8 cellular contexts compared by ENCODE assay signal in the genomic region with DNA sequence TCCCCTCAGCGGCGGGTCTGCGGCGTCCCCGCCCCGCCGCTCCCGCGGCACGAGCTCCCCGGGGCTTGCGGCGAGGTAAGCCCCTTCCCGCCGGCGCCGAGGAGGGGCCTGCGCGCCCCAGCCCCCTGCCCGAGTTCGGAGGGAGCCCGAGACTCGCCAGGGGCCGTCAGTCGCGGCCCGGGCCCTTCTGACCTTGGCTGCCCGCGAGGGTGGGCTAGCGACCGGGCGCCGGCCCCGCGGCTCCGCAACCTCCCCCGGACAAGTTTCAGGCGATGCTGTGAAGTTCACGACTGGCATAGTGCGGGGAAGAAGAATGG. TPM values are rescaled to one million over a fixed set of nuclear protein-coding genes. Genes with fewer than 3 reads are reported as not detected.
A peak's percentile ranks its signal among the peaks of the same experiment; 100 is the strongest.
DNase-seq lines count a peak whose midpoint lies in the region; TF ChIP-seq lines count a peak whose summit lies in the region.

No MANE protein-coding gene starts in this region.

- H3K9ac ChIP-seq in adipocyte (ENCODE audit: low read length) = peak overlapping the region; percentile 78

- H3K9me3 ChIP-seq in HEK293 (ENCODE audit: control insufficient read depth, insufficient read depth, low read depth, low read length) = no peaks in the 10 kb centered on the region
- H3K9me3 ChIP-seq in adipocyte (ENCODE audit: control insufficient read depth, low read length) = no peaks in the 10 kb centered on the region
- no peaks in the 10 kb centered on the region for H3K9me3 ChIP-seq in testis

- intact Hi-C loops in testis (cut with DNase I; ENCODE audit: low total_unique reads) = no loop called here

- H3K27me3 ChIP-seq in adipocyte (replicated peaks; ENCODE audit: control insufficient read depth, insufficient read depth, low read length) (peaks cover 10% of the 10 kb centered on the region), kidney epithelial cell (ENCODE audit: control insufficient read depth, insufficient read depth, low read length) (no peaks in the 10 kb centered on the region), testis (no peaks in the 10 kb centered on the region)

- TF ChIP-seq CTCF in AG09309 (IDR thresholded peaks at IDR 0.05; ENCODE audit: control insufficient read depth, insufficient read depth, low read depth, low read length, missing control alignments) (no peak), HEK293 (tag by site-specific recombination; IDR thresholded peaks at IDR 0.05) (no peak), kidney epithelial cell (IDR thresholded peaks at IDR 0.05; ENCODE audit: insufficient read depth, low read length, poor library complexity, severe bottlenecking) (no peak), testis (IDR thresholded peaks at IDR 0.05) (no peak)

- CTCF ChIA-PET in HEK293 (lab: Yijun Ruan, JAX) = interaction anchor here (0.5 kb wide), 1 partner anchor 1373 kb away, joined by 4 read pairs; no protein-coding TSS in a partner anchor

- POLR2A ChIA-PET in HEK293 (lab: Yijun Ruan, JAX) = interaction anchor here (1.4 kb wide), 1 partner anchor 8 kb away, joined by 3 read pairs; no protein-coding TSS in a partner anchor

- H3K4me3 ChIP-seq in AG09309 (ENCODE audit: control insufficient read depth, low read depth, low read length) (peak overlapping the region; percentile 91), HEK293 (ENCODE audit: low read depth, low read length) (peak overlapping the region; percentile 80), adipocyte (ENCODE audit: low read length) (peak overlapping the region; percentile 81), kidney epithelial cell (ENCODE audit: low read depth, low read length) (peak overlapping the region; percentile 70), testis (peak overlapping the region; percentile 71 to 81)

- H3K27ac ChIP-seq in HEK293 (ENCODE audit: extremely low read depth, low read depth, low read length) (no peak overlapping the region; the same call in 1 of the 2 replicates), testis (peak overlapping the region; percentile 73 to 77)

- TF ChIP-seq POLR2A in testis (IDR thresholded peaks at IDR 0.05) = no peak

- WGBS in testis, 2 donors = 2% methylated on average over 13 of the region's 40 CpGs; no CpG with 5 or more reads in 1 of the 2 donors

- DNase-seq in AG09309 (ENCODE audit: low read depth) (no peak), adipocyte (ENCODE audit: low read depth) (no peak), kidney epithelial cell (ENCODE audit: low read depth) (no peak), testis (no peak), germinal center (ENCODE audit: low spot score) (no peak), EL (no peak), NCI-H1092 treated with DMSO at 0.1 percent for 48 hours (lab: John Stamatoyannopoulos, UW) (no peak)

- H3K36me3 ChIP-seq in HEK293 (ENCODE audit: control insufficient read depth in 2 of 2, insufficient read depth in 1 of 2, low read length in 2 of 2) (no peaks in the 10 kb centered on the region), adipocyte (ENCODE audit: control insufficient read depth, insufficient read depth, low read length, severe bottlenecking) (no peaks in the 10 kb centered on the region), kidney epithelial cell (ENCODE audit: control insufficient read depth, insufficient read depth, low read length) (no peaks in the 10 kb centered on the region), testis (ENCODE audit: low read depth, missing control alignments) (no peaks in the 10 kb centered on the region)

- H3K4me1 ChIP-seq in HEK293 (ENCODE audit: control insufficient read depth, insufficient read depth, low read length) = no peaks in the 10 kb centered on the region
- H3K4me1 ChIP-seq in adipocyte (ENCODE audit: control insufficient read depth, insufficient read depth, low read length) = no peaks in the 10 kb centered on the region
- H3K4me1 ChIP-seq in testis = no peaks in the 10 kb centered on the region

TF ChIP-seq in HEK293, 187 proteins besides CTCF, POLR2A, EP300 and RAD21:
- TF ChIP-seq ZNF510 (tag by site-specific recombination; IDR thresholded peaks at IDR 0.05; ENCODE audit: insufficient replicate concordance) = no peak
- no peak for TF ChIP-seq SP3 (tag by site-specific recombination; IDR thresholded peaks at IDR 0.05)
- no peak for TF ChIP-seq ZNF777 (tag by site-specific recombination; IDR thresholded peaks at IDR 0.05; ENCODE audit: borderline replicate concordance)
- TF ChIP-seq ZNF558 (tag by site-specific recombination; IDR thresholded peaks at IDR 0.05) = no peak
- TF ChIP-seq ZNF335 (tag by site-specific recombination; conservative IDR thresholded peaks at IDR 0.05) = peak; percentile 61

RNA-seq across cellular contexts. Expression of a gene that starts 0.6 kb away (rescaled TPM):
- total RNA-seq in kidney epithelial cell (6.9 and 8.6 TPM in 2 replicates), testis (10 to 100 TPM; 21.1 to 24.7 TPM)
- 20.1 TPM for polyA plus RNA-seq in testis (ENCODE audit: insufficient read depth, low read depth, low replicate concordance)
